10 cellular contexts compared by ENCODE assay signal in genomic region chr17:48127371-48128051, GRCh38. TPM values are rescaled to one million over a fixed set of nuclear protein-coding genes. Genes with fewer than 3 reads are reported as not detected.
DNase-seq lines count a peak whose midpoint lies in the region; ATAC-seq, FAIRE-seq and TF ChIP-seq lines count a peak whose summit lies in the region.
"Had no signal": no experiment of that assay in that cellular context is flagged by ENCODE, and none has a peak within 500 bp of the region (broad histone marks: within the 10 kb centered on the region; RNA-seq: fewer than 3 reads in every experiment).

No MANE protein-coding gene starts in this region.

- peak; percentile 65 for DNase-seq in DMS79 treated with DMSO at 0.1 percent for 48 hours (lab: John Stamatoyannopoulos, UW)
- DNase-seq in MG63 = peak; percentile 61
- DNase-seq in bronchial epithelial cell (ENCODE audit: low read depth) = peak; percentile 91
- peak; percentile 74 for DNase-seq in myocyte (ENCODE audit: low read depth)
- DNase-seq in GM13977 (ENCODE audit: low spot score) = no peak
- DNase-seq in frontal cortex (ENCODE audit: low spot score in 2 of 2) = no peak
- DNase-seq: Right ventricle myocardium superior had no signal

- in situ Hi-C loops in GM13977 (cut with MboI; ENCODE audit: low pct_unique_long_range_greater_than_20kb, low sequenced_read_pairs, unreplicated experiment) = no loop called here

- H3K36me3 ChIP-seq in MG63 (peaks cover 20% of the 10 kb centered on the region), bronchial epithelial cell (ENCODE audit: control insufficient read depth, insufficient read depth, low read length) (peaks cover 9% of the 10 kb centered on the region)

- H3K4me3 ChIP-seq in MG63 (no peak overlapping the region), bronchial epithelial cell (ENCODE audit: low read depth, low read length) (no peak overlapping the region)
- H3K4me3 ChIP-seq: lung had no signal

- TF ChIP-seq CTCF in bronchial epithelial cell (IDR thresholded peaks at IDR 0.05; ENCODE audit: insufficient read depth, low read length, severe bottlenecking) = no peak
- TF ChIP-seq CTCF in GM13977 (IDR thresholded peaks at IDR 0.05; ENCODE audit: extremely low read depth, insufficient read depth, missing control alignments) = no peak

- ATAC-seq in GM18867 (IDR thresholded peaks at IDR 0.05; ENCODE audit: unreplicated experiment) (no peak), GM21619 (IDR thresholded peaks at IDR 0.05; ENCODE audit: unreplicated experiment) (no peak)

- H3K27me3 ChIP-seq in MG63 (no peaks in the 10 kb centered on the region), bronchial epithelial cell (ENCODE audit: control insufficient read depth, insufficient read depth, low read length) (no peaks in the 10 kb centered on the region)

- FAIRE-seq in bronchial epithelial cell (lab: Jason Lieb, UNC) = peak; percentile 92
- FAIRE-seq in frontal cortex (lab: Jason Lieb, UNC) = no peak

- H3K9me3 ChIP-seq in MG63 = no peaks in the 10 kb centered on the region

RNA-seq across cellular contexts. Expression of gene SNX11, which starts 19.9 kb away (rescaled TPM):
- total RNA-seq in MG63 (2014; rRNA removed; shearing (Covaris generic); ENCODE audit: low replicate concordance) = 19.3 and 19.7 TPM in 2 replicates
- 14.7 and 22.7 TPM in 2 replicates for total RNA-seq in bronchial epithelial cell
- 14.7 and 15.6 TPM in 2 replicates for total RNA-seq in myocyte
- 34.0 TPM for polyA plus RNA-seq in myocyte (2012)
- total RNA-seq in frontal cortex = 9.8 TPM

RNA-seq across cellular contexts. Expression of gene CBX1, which starts 26.2 kb away (rescaled TPM):
- 50.7 and 59.1 TPM in 2 replicates for total RNA-seq in MG63 (2014; rRNA removed; shearing (Covaris generic); ENCODE audit: low replicate concordance)
- total RNA-seq in bronchial epithelial cell (22.1 and 27.5 TPM in 2 replicates), myocyte (66.4 and 67.2 TPM in 2 replicates), frontal cortex (95.8 TPM)
- 62.8 TPM for polyA plus RNA-seq in myocyte (2012)

Comparison
In these comparisons a context has a peak if more than half of its experiments do, and no peak if none do; other contexts are left out.
1. DNase-seq: peak in DMS79 treated with DMSO at 0.1 percent for 48 hours (single experiment), MG63 (single experiment), bronchial epithelial cell (single experiment) and myocyte (single experiment); none in GM13977 (single experiment) and frontal cortex (0 of 2).